3 cellular contexts compared by ENCODE assay signal in the genomic region with DNA sequence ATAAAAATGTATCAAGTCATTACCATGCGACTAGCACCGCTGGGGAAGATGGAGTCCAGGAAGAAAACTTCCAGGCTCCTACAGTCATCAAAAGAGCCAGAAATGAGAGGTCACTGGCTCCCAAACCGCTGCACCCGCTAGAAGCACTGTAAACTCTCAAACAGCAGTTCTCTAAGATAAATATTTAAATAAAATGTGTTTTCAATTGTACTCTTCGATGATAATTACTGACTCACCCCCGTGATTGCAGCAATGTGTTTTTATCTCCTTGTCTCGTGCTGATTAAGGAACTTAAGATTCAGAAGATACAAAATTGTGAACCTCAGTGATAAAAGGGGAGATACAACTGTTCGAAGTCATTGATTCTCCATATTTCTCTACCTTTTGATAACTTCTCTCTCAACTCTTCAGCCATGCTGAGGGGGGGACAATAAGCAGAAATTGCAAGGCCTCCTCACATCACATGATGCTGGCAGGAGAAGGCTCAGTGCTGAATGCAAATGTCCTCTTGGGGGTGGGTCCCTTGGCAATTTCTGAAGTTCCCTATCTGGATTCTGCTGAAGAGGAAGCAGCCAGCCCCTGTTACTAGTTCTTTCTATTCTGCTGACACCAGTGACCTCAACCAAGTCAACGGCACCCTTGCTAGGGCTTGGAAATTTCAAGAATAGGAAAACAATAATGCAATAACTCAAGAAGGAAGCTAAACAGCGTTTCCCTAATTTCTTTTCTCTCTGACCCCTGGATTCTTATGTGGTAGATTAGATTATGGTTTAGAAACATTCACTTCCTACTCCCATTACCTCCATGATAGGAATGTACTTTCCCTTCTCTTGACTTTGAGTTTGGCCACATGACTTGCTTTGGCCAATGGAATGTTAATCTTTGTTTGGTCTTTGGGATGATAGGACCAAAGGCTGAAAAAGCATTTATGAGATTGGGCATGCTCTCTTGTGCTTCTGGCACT.
TF ChIP-seq lines count a peak whose summit lies in the region.

No MANE protein-coding gene starts in this region.

TF ChIP-seq in liver, 16 proteins besides CTCF, POLR2A, EP300 and RAD21:
- TF ChIP-seq SP1 (IDR thresholded peaks at IDR 0.05) (peak; percentile 8), GABPA (IDR thresholded peaks at IDR 0.05 in 1 of 2, conservative IDR thresholded peaks at IDR 0.05 in 1 of 2) (no peak), YY1 (IDR thresholded peaks at IDR 0.05) (no peak), FOXA1 (IDR thresholded peaks at IDR 0.05) (no peak), HNF4A (conservative IDR thresholded peaks at IDR 0.05) (no peak), RXRA (IDR thresholded peaks at IDR 0.05) (peak; percentile 40 to 52)
- TF ChIP-seq, protein P1, sequence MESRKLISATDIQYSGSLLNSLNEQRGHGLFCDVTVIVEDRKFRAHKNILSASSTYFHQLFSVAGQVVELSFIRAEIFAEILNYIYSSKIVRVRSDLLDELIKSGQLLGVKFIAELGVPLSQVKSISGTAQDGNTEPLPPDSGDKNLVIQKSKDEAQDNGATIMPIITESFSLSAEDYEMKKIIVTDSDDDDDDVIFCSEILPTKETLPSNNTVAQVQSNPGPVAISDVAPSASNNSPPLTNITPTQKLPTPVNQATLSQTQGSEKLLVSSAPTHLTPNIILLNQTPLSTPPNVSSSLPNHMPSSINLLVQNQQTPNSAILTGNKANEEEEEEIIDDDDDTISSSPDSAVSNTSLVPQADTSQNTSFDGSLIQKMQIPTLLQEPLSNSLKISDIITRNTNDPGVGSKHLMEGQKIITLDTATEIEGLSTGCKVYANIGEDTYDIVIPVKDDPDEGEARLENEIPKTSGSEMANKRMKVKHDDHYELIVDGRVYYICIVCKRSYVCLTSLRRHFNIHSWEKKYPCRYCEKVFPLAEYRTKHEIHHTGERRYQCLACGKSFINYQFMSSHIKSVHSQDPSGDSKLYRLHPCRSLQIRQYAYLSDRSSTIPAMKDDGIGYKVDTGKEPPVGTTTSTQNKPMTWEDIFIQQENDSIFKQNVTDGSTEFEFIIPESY (IDR thresholded peaks at IDR 0.05) = no peak
- TF ChIP-seq, protein P2, sequence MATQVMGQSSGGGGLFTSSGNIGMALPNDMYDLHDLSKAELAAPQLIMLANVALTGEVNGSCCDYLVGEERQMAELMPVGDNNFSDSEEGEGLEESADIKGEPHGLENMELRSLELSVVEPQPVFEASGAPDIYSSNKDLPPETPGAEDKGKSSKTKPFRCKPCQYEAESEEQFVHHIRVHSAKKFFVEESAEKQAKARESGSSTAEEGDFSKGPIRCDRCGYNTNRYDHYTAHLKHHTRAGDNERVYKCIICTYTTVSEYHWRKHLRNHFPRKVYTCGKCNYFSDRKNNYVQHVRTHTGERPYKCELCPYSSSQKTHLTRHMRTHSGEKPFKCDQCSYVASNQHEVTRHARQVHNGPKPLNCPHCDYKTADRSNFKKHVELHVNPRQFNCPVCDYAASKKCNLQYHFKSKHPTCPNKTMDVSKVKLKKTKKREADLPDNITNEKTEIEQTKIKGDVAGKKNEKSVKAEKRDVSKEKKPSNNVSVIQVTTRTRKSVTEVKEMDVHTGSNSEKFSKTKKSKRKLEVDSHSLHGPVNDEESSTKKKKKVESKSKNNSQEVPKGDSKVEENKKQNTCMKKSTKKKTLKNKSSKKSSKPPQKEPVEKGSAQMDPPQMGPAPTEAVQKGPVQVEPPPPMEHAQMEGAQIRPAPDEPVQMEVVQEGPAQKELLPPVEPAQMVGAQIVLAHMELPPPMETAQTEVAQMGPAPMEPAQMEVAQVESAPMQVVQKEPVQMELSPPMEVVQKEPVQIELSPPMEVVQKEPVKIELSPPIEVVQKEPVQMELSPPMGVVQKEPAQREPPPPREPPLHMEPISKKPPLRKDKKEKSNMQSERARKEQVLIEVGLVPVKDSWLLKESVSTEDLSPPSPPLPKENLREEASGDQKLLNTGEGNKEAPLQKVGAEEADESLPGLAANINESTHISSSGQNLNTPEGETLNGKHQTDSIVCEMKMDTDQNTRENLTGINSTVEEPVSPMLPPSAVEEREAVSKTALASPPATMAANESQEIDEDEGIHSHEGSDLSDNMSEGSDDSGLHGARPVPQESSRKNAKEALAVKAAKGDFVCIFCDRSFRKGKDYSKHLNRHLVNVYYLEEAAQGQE (IDR thresholded peaks at IDR 0.05) = no peak

TF ChIP-seq in HepG2, 621 proteins besides CTCF, POLR2A, EP300 and RAD21 (continues in another document):
- TF ChIP-seq, protein P3, sequence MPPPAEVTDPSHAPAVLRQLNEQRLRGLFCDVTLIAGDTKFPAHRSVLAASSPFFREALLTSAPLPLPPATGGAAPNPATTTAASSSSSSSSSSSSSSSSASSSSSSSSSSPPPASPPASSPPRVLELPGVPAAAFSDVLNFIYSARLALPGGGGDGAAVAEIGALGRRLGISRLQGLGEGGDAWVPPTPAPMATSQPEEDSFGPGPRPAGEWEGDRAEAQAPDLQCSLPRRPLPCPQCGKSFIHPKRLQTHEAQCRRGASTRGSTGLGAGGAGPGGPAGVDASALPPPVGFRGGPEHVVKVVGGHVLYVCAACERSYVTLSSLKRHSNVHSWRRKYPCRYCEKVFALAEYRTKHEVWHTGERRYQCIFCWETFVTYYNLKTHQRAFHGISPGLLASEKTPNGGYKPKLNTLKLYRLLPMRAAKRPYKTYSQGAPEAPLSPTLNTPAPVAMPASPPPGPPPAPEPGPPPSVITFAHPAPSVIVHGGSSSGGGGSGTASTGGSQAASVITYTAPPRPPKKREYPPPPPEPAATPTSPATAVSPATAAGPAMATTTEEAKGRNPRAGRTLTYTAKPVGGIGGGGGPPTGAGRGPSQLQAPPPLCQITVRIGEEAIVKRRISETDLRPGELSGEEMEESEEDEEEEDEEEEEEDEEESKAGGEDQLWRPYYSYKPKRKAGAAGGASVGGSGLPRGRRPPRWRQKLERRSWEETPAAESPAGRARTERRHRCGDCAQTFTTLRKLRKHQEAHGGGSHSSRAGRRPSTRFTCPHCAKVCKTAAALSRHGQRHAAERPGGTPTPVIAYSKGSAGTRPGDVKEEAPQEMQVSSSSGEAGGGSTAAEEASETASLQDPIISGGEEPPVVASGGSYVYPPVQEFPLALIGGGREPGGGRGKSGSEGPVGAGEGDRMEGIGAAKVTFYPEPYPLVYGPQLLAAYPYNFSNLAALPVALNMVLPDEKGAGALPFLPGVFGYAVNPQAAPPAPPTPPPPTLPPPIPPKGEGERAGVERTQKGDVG (CRISPR knock-in tag; IDR thresholded peaks at IDR 0.05; ENCODE audit: borderline replicate concordance) = no peak
- TF ChIP-seq ZSCAN25 (CRISPR knock-in tag; IDR thresholded peaks at IDR 0.05) = no peak
- TF ChIP-seq, protein P4, sequence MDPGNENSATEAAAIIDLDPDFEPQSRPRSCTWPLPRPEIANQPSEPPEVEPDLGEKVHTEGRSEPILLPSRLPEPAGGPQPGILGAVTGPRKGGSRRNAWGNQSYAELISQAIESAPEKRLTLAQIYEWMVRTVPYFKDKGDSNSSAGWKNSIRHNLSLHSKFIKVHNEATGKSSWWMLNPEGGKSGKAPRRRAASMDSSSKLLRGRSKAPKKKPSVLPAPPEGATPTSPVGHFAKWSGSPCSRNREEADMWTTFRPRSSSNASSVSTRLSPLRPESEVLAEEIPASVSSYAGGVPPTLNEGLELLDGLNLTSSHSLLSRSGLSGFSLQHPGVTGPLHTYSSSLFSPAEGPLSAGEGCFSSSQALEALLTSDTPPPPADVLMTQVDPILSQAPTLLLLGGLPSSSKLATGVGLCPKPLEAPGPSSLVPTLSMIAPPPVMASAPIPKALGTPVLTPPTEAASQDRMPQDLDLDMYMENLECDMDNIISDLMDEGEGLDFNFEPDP (CRISPR knock-in tag; conservative IDR thresholded peaks at IDR 0.05) = no peak
- TF ChIP-seq SNAPC2 (CRISPR knock-in tag; IDR thresholded peaks at IDR 0.05) = no peak
- no peak for TF ChIP-seq SMARCC2 (IDR thresholded peaks at IDR 0.05)
- TF ChIP-seq MIER3 (CRISPR knock-in tag; IDR thresholded peaks at IDR 0.05; ENCODE audit: borderline replicate concordance) = no peak
- TF ChIP-seq MATR3 (CRISPR knock-in tag; IDR thresholded peaks at IDR 0.05) = no peak
- no peak for TF ChIP-seq PCBP2 (optimal IDR thresholded peaks at IDR 0.05; ENCODE audit: low read depth, low read length, poor library complexity, severe bottlenecking)
- TF ChIP-seq FOXK2 (IDR thresholded peaks at IDR 0.05) = no peak
- no peak for TF ChIP-seq THAP11 (CRISPR knock-in tag; IDR thresholded peaks at IDR 0.05)
- TF ChIP-seq PLRG1 (conservative IDR thresholded peaks at IDR 0.05) = no peak
- TF ChIP-seq, protein P5, sequence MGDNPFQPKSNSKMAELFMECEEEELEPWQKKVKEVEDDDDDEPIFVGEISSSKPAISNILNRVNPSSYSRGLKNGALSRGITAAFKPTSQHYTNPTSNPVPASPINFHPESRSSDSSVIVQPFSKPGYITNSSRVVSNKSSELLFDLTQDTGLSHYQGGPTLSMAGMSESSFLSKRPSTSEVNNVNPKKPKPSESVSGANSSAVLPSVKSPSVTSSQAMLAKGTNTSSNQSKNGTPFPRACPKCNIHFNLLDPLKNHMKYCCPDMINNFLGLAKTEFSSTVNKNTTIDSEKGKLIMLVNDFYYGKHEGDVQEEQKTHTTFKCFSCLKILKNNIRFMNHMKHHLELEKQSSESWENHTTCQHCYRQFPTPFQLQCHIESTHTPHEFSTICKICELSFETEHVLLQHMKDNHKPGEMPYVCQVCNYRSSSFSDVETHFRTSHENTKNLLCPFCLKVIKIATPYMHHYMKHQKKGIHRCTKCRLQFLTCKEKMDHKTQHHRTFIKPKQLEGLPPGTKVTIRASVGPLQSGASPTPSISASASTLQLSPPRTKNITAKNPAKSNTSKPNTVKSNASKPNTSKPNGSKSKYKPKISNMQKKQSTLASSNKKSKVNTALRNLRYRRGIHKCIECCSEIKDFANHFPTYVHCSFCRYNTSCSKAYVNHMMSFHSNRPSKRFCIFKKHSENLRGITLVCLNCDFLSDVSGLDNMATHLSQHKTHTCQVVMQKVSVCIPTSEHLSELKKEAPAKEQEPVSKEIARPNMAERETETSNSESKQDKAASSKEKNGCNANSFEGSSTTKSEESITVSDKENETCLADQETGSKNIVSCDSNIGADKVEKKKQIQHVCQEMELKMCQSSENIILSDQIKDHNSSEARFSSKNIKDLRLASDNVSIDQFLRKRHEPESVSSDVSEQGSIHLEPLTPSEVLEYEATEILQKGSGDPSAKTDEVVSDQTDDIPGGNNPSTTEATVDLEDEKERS (CRISPR knock-in tag; IDR thresholded peaks at IDR 0.05) = no peak

TF ChIP-seq in GM12891, 5 proteins besides CTCF, POLR2A, EP300 and RAD21:
- no peak for TF ChIP-seq PAX5 (IDR thresholded peaks at IDR 0.05; ENCODE audit: insufficient read depth, low read length, severe bottlenecking)
- TF ChIP-seq POU2F2 (IDR thresholded peaks at IDR 0.05; ENCODE audit: low read depth, low read length) = no peak
- TF ChIP-seq SPI1 (IDR thresholded peaks at IDR 0.05; ENCODE audit: low read depth, low read length) = no peak
- no peak for TF ChIP-seq TAF1 (IDR thresholded peaks at IDR 0.05; ENCODE audit: low read depth, low read length)
- TF ChIP-seq POLR2AphosphoS5 (IDR thresholded peaks at IDR 0.05; ENCODE audit: low read depth, low read length) = no peak
